Comparison of ENCODE assay signal across 22 cellular contexts in the genomic region with DNA sequence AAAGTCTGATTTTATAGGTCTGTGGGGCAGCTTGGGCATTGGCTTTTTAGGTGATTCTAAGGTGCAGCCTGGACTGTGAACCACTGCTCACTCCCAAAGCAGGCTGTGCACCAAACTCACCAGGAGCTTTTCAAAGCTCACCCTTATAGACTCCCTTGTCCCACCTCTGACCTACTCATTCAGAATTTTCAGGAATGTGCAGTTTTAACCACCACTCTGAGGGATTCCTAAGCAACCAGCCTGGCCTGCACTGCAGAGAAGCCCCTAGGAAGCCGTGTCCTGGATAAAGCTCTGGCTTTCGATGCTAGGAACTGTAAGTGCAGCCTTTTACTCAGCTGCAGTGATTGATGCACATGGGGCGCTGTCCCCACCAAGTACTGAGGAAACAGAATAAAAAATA. TPM values are rescaled to one million over a fixed set of nuclear protein-coding genes. Genes with fewer than 3 reads are reported as not detected.
"Had no signal": no experiment of that assay in that cellular context is flagged by ENCODE, and none has a peak within 500 bp of the region (broad histone marks: within the 10 kb centered on the region; RNA-seq: fewer than 3 reads in every experiment).

No MANE protein-coding gene starts in this region.

- H3K27ac Mint-ChIP-seq: activated naive CD4-positive, alpha-beta T cell treated with anti-CD3 and anti-CD28 coated beads, Interleukin-2, amount 50 U/mL, for 24 hours; immature natural killer cell had no signal

- ATAC-seq: stimulated activated naive CD8-positive, alpha-beta T cell treated with anti-CD3 and anti-CD28 coated beads, Interleukin-15, Interleukin-2, amounts not matched to agents 100 U/mL and 50 U/mL, for 24 hours had no signal

- H3K36me3 Mint-ChIP-seq: activated naive CD4-positive, alpha-beta T cell treated with anti-CD3 and anti-CD28 coated beads, Interleukin-2, amount 50 U/mL, for 24 hours; immature natural killer cell had no signal

- H3K27ac ChIP-seq: breast epithelium, left ventricle myocardium inferior, prostate gland, thyroid gland had no signal

- H3K9me3 Mint-ChIP-seq: activated naive CD4-positive, alpha-beta T cell treated with anti-CD3 and anti-CD28 coated beads, Interleukin-2, amount 50 U/mL, for 24 hours; central memory CD8-positive, alpha-beta T cell; immature natural killer cell had no signal

- DNase-seq: activated CD4-positive, alpha-beta T cell treated with anti-CD3 and anti-CD28 coated beads for 1 hour; activated gamma-delta T cell treated with Interleukin-2 at 50 U/mL for 16 hours; activated T-cell treated with anti-CD3 and anti-CD28 coated beads, Interleukin-2, amount 50 U/mL, for 1 hour; aorta; effector memory CD4-positive, alpha-beta T cell; foreskin melanocyte; immature natural killer cell; kidney glomerular epithelial cell; left ventricle myocardium inferior; stimulated activated CD4-positive, alpha-beta T cell treated with anti-CD3 and anti-CD28 coated beads, Interleukin-4, amount 100 ng/mL, for 4 hours; stimulated activated naive CD8-positive, alpha-beta T cell treated with anti-CD3 and anti-CD28 coated beads, Interleukin-15, Interleukin-2, amounts not matched to agents 100 U/mL and 50 U/mL, for 24 hours; T-helper 9 cell; thyroid gland had no signal

- H3K4me3 Mint-ChIP-seq: activated naive CD4-positive, alpha-beta T cell treated with anti-CD3 and anti-CD28 coated beads, Interleukin-2, amount 50 U/mL, for 24 hours; central memory CD8-positive, alpha-beta T cell; immature natural killer cell had no signal

- H3K4me3 ChIP-seq: breast epithelium, left ventricle myocardium inferior, prostate gland, thyroid gland had no signal

- H3K27me3 ChIP-seq: breast epithelium, thyroid gland had no signal

- H3K4me1 ChIP-seq: breast epithelium, left ventricle myocardium inferior, prostate gland, thyroid gland had no signal

- H3K9me3 ChIP-seq: breast epithelium, left ventricle myocardium inferior, prostate gland, thyroid gland had no signal

- H3K4me1 Mint-ChIP-seq: activated naive CD4-positive, alpha-beta T cell treated with anti-CD3 and anti-CD28 coated beads, Interleukin-2, amount 50 U/mL, for 24 hours; central memory CD8-positive, alpha-beta T cell; immature natural killer cell had no signal

- FAIRE-seq: colon had no signal

- H3K36me3 ChIP-seq: breast epithelium, left ventricle myocardium inferior, prostate gland, thyroid gland had no signal

RNA-seq across cellular contexts. Expression of a gene that starts 33.0 kb away (rescaled TPM):
- total RNA-seq: dermis microvascular lymphatic vessel endothelial cell; lung microvascular endothelial cell; osteocyte; T-helper 1 cell treated with Interleukin-12 subunit alpha and Interleukin-12 subunit beta and Interleukin-4 antibody, amounts not matched to agents 30 ng/mL and 1 ng/mL, for 36 hours had no signal
- polyA plus RNA-seq: immature natural killer cell had no signal
